In the genomic region with DNA sequence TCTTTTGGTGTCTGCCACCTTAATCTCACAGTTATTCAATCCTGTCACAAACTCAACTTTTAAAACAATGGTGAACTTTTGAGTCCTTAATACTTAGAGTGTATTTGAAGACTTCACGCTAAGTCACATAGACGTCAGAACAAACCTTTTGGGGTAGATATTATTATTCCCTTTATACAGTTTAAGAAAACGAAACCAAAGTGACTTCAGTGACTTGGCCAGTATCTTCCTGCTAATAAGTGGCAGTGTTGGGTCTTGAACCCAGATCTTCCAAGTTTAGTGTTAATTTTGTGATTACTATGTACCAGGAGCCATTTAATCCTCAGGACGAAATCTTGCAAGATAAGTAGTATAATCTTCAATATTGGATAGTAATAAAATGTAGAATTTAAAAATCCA, we compare ENCODE assay signal across 8 cellular contexts. TPM values are rescaled to one million over a fixed set of nuclear protein-coding genes. Genes with fewer than 3 reads are reported as not detected.
DNase-seq lines count a peak whose midpoint lies in the region; ATAC-seq and TF ChIP-seq lines count a peak whose summit lies in the region.

No MANE protein-coding gene starts in this region.

- H3K4me3 ChIP-seq in SJSA1 (peak overlapping the region; percentile 61), fibroblast of villous mesenchyme (ENCODE audit: low read depth, low read length) (peak overlapping the region; percentile 92), spleen (peak overlapping the region; percentile 66 to 98 (median 87))

- TF ChIP-seq CTCF in fibroblast of villous mesenchyme (IDR thresholded peaks at IDR 0.05; ENCODE audit: insufficient read depth, low read depth, low read length) (no peak), spleen (IDR thresholded peaks at IDR 0.05 in 8 of 11, conservative IDR thresholded peaks at IDR 0.05 in 3 of 11) (no peak)

- peak; percentile 29 for ATAC-seq in GM18517 (IDR thresholded peaks at IDR 0.05; ENCODE audit: unreplicated experiment)
- peak; percentile 8 for ATAC-seq in HG02571 (IDR thresholded peaks at IDR 0.05; ENCODE audit: unreplicated experiment)
- no peak for ATAC-seq in HG03280 (IDR thresholded peaks at IDR 0.05; ENCODE audit: unreplicated experiment)

- H3K27me3 ChIP-seq in SJSA1 (replicated peaks): no peaks in the 10 kb centered on the region
- no peaks in the 10 kb centered on the region for H3K27me3 ChIP-seq in spleen (replicated peaks in 1 of 7)

- intact Hi-C loops in spleen (cut with DNase I; ENCODE audit: low total_unique reads): no loop called here

- H3K27ac ChIP-seq in SJSA1 (peak overlapping the region; percentile 58), spleen (peak overlapping the region; percentile 82 to 93 (median 90))

- H3K9me3 ChIP-seq in SJSA1 (replicated peaks) (no peaks in the 10 kb centered on the region), spleen (no peaks in the 10 kb centered on the region)

- WGBS in spleen, 5 donors: 14 to 20% (median 15%) methylated on average over 4 of the region's 4 CpGs

- TF ChIP-seq POLR2A in spleen (IDR thresholded peaks at IDR 0.05): no peak

- DNase-seq in SJSA1 (ENCODE audit: low read depth in 1 of 2, low spot score in 2 of 2) (no peak), fibroblast of villous mesenchyme (ENCODE audit: low read depth) (no peak), spleen (no peak), NCI-H774 (lab: John Stamatoyannopoulos, UW) (no peak)
- DNase-seq in stimulated activated CD4-positive, alpha-beta T cell treated with anti-CD3 and anti-CD28 coated beads, Interleukin-15, amount 100 ng/mL, for 24 hours: no peak

- H3K36me3 ChIP-seq in SJSA1 (peaks cover 10% of the 10 kb centered on the region), spleen (peaks cover 0 to 21% (median 6%) of the 10 kb centered on the region in 6 donors)

- H3K4me1 ChIP-seq in SJSA1 (replicated peaks): 0 out of 2 replicates have a peak, but pooled peaks cover 3% of the 10 kb centered on the region
- peaks cover 10 to 43% (median 26%) of the 10 kb centered on the region in 6 donors for H3K4me1 ChIP-seq in spleen

RNA-seq across cellular contexts. Expression of a gene that starts 0.7 kb away (rescaled TPM):
- 17.4 and 20.8 TPM in 2 replicates for total RNA-seq in SJSA1 (2014; rRNA removed; shearing (Covaris generic))
- total RNA-seq in fibroblast of villous mesenchyme: 18.4 and 32.8 TPM in 2 replicates
- 10 to 100 TPM; 13.4 to 31.5 (median 14.9) TPM for total RNA-seq in spleen
- 10 to 100 TPM in 1 of 3 donors, 1 to 10 TPM in 2; 7.7 to 10.1 (median 8.2) TPM for polyA plus RNA-seq in spleen
